In the genomic region with DNA sequence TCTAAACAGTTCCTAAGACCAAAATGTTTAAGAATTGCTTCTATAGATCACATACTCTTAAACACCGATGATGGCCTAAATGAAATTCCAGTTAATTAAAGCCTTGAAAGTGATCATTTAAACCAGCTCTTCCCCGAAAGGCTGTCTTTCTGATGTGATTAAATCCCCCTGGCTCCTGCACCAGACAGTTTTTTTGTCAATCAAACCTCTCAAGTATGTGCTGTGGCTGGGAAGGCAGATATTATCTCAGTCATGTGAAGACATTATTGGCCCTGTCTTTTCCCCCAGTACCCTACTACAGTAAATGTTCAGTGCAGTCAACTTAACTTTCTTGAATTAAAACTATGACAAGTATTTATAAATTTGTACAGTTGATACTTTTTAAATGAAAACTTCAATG, we compare ENCODE assay signal across 22 cellular contexts.
DNase-seq lines count a peak whose midpoint lies in the region; ATAC-seq and TF ChIP-seq lines count a peak whose summit lies in the region.
"Had no signal": no experiment of that assay in that cellular context is flagged by ENCODE, and none has a peak within 500 bp of the region (broad histone marks: within the 10 kb centered on the region; RNA-seq: fewer than 3 reads in every experiment).

No MANE protein-coding gene starts in this region.

- H3K4me2 ChIP-seq in osteoblast (ENCODE audit: insufficient read depth, low read length): no peak overlapping the region
- H3K4me2 ChIP-seq: A549, BLaER1, KMS-11 had no signal

- peak overlapping the region; percentile 83 to 98 (median 94) for H3K27ac ChIP-seq in esophagus muscularis mucosa (replicated peaks in 1 of 4)
- H3K27ac ChIP-seq in osteoblast (ENCODE audit: low read depth, low read length): no peak overlapping the region
- H3K27ac ChIP-seq in thoracic aorta: peak overlapping the region; percentile 83 to 92
- H3K27ac ChIP-seq: A549, BLaER1, KMS-11 had no signal

- no peak for ATAC-seq in thoracic aorta (ENCODE audit: insufficient number of reproducible peaks, low FRiP score, low read depth)
- ATAC-seq: A549 had no signal

- WGBS in esophagus muscularis mucosa: 74% methylated on average over 2 of the region's 2 CpGs

- no peaks in the 10 kb centered on the region for H3K79me2 ChIP-seq in osteoblast (ENCODE audit: insufficient read depth, low read length)

- TF ChIP-seq EP300 in esophagus muscularis mucosa (IDR thresholded peaks at IDR 0.05): no peak

- intact Hi-C loops in esophagus muscularis mucosa (cut with DNase I): no loop called here

- H3K9me3 ChIP-seq in esophagus muscularis mucosa: no peaks in the 10 kb centered on the region
- H3K9me3 ChIP-seq in osteoblast (ENCODE audit: low read depth, low read length): no peaks in the 10 kb centered on the region
- no peaks in the 10 kb centered on the region for H3K9me3 ChIP-seq in thoracic aorta
- H3K9me3 ChIP-seq: A549, BLaER1 had no signal

- H3K4me3 ChIP-seq in esophagus muscularis mucosa (no peak overlapping the region), osteoblast (ENCODE audit: insufficient read depth, low read length) (no peak overlapping the region), thoracic aorta (no peak overlapping the region)
- H3K4me3 ChIP-seq: A549, BLaER1 had no signal

- DNase-seq in NCI-H2227 (lab: John Stamatoyannopoulos, UW; ENCODE audit: unreplicated experiment): peak; percentile 7
- no peak for DNase-seq in esophagus muscularis mucosa (ENCODE audit: extremely low spot score)
- DNase-seq in osteoblast (ENCODE audit: insufficient read length, low spot score, missing footprints): no peak
- no peak for DNase-seq in thoracic aorta (ENCODE audit: low spot score)
- no peak for DNase-seq in SKM-1 treated with dmso at 0.1 percent for 144 hours (lab: John Stamatoyannopoulos, UW; ENCODE audit: unreplicated experiment)
- no peak for DNase-seq in activated T-cell treated with anti-CD3 and anti-CD28 coated beads for 4 hours
- DNase-seq in SIG-M5 treated with dmso at 0.1 percent for 504 hours (lab: John Stamatoyannopoulos, UW; ENCODE audit: unreplicated experiment): no peak
- no peak for DNase-seq in AG20443 (ENCODE audit: low spot score)
- DNase-seq: CD4-positive, alpha-beta memory T cell; DMS153; GF-D8; H9; NCI-H1417 treated with DMSO at 0.1 percent for 48 hours; NCI-H1930; NCI-H446 treated with DMSO at 0.1 percent for 48 hours; NCI-H748 treated with DMSO at 0.1 percent for 48 hours; NK-92 treated with Interleukin-12 subunit alpha and Interleukin-12 subunit beta, amount 100 ng/mL, for 24 hours; RPMI8226; SHP77 treated with DMSO at 0.1 percent for 48 hours had no signal

- H3K36me3 ChIP-seq in esophagus muscularis mucosa (no peaks in the 10 kb centered on the region), osteoblast (ENCODE audit: insufficient read depth, low read length) (no peaks in the 10 kb centered on the region), thoracic aorta (no peaks in the 10 kb centered on the region)
- H3K36me3 ChIP-seq: BLaER1 had no signal

- H3K27me3 ChIP-seq in esophagus muscularis mucosa (no peaks in the 10 kb centered on the region), osteoblast (ENCODE audit: insufficient read depth, low read length) (no peaks in the 10 kb centered on the region), thoracic aorta (replicated peaks; ENCODE audit: insufficient read depth) (no peaks in the 10 kb centered on the region)
- H3K27me3 ChIP-seq: BLaER1 had no signal

- no peaks in the 10 kb centered on the region for H4K20me1 ChIP-seq in osteoblast (ENCODE audit: insufficient read depth, low read length)
- H4K20me1 ChIP-seq: BLaER1 had no signal

- H3K4me1 ChIP-seq in esophagus muscularis mucosa (peaks cover 28 to 83% (median 60%) of the 10 kb centered on the region in 4 donors), osteoblast (ENCODE audit: insufficient read depth, low read length) (peaks cover 13% of the 10 kb centered on the region), thoracic aorta (ENCODE audit: control insufficient read depth in 1 of 2, low read depth in 2 of 2) (peaks cover 16 to 62% of the 10 kb centered on the region in 2 donors)
- H3K4me1 ChIP-seq: A549, BLaER1 had no signal

- TF ChIP-seq POLR2A in esophagus muscularis mucosa (IDR thresholded peaks at IDR 0.05; ENCODE audit: low read depth): no peak

- TF ChIP-seq CTCF in esophagus muscularis mucosa (IDR thresholded peaks at IDR 0.05) (no peak), osteoblast (IDR thresholded peaks at IDR 0.05; ENCODE audit: extremely low read depth, low read depth, low read length) (no peak), thoracic aorta (IDR thresholded peaks at IDR 0.05) (no peak)

- peak overlapping the region; percentile 57 for H2AFZ ChIP-seq in osteoblast (ENCODE audit: low read length)
